In genomic region chr13:110911880-110912279, GRCh38 we compare ENCODE assay signal across 8 cellular contexts. TPM values are rescaled to one million over a fixed set of nuclear protein-coding genes. Genes with fewer than 3 reads are reported as not detected.
DNase-seq lines count a peak whose midpoint lies in the region; ATAC-seq, FAIRE-seq and TF ChIP-seq lines count a peak whose summit lies in the region.
"Had no signal": no experiment of that assay in that cellular context is flagged by ENCODE, and none has a peak within 500 bp of the region (broad histone marks: within the 10 kb centered on the region; RNA-seq: fewer than 3 reads in every experiment).

No MANE protein-coding gene starts in this region.

- peaks cover 2% of the 10 kb centered on the region; the same call in 1 of the 2 replicates for H3K36me3 ChIP-seq in Panc1 (ENCODE audit: control insufficient read depth, insufficient read depth, low read length)

- H3K4me1 ChIP-seq in H9 (ENCODE audit: insufficient read depth, low read length) = peaks cover 16% of the 10 kb centered on the region
- H3K4me1 ChIP-seq in Panc1 (ENCODE audit: control insufficient read depth, insufficient read depth, low read length) = peaks cover 50% of the 10 kb centered on the region

- peak overlapping the region; percentile 88 to 93 for H3K4me3 Mint-ChIP-seq in H9

- peak overlapping the region in 2 of 3 experiments; percentile 58 to 84; a peak in 4 of 7 replicates for H3K27ac Mint-ChIP-seq in H9

- no peak overlapping the region for H2BK20ac ChIP-seq in H9 (ENCODE audit: low read depth, low read length, poor library complexity, severe bottlenecking)

- FAIRE-seq in GM12892 (lab: Jason Lieb, UNC) = no peak

- H2BK120ac ChIP-seq in H9 (ENCODE audit: low read depth, low read length, poor library complexity, severe bottlenecking) = no peak overlapping the region

- H2AFZ ChIP-seq in H9 (ENCODE audit: low read length) = no peak overlapping the region

- in situ Hi-C loops in Panc1 (cut with HindIII; ENCODE audit: low pct_unique_long_range_greater_than_20kb, low sequenced_read_pairs) = no loop called here

- no peak overlapping the region for H4K8ac ChIP-seq in H9 (replicated peaks; ENCODE audit: insufficient read length, low read depth, low read length)

- peaks cover 16% of the 10 kb centered on the region for H3K23me2 ChIP-seq in H9 (ENCODE audit: insufficient read length, low read depth, low read length, poor library complexity, severe bottlenecking)

- H3K9me3 ChIP-seq in H9 (ENCODE audit: control insufficient read depth, low read depth, low read length) (no peaks in the 10 kb centered on the region), Panc1 (ENCODE audit: control insufficient read depth, insufficient read depth, low read depth, low read length) (no peaks in the 10 kb centered on the region)

- POLR2A ChIA-PET in Panc1 (lab: Charles Lee) = no interaction called here

- CTCF ChIA-PET in Panc1 (lab: Charles Lee) = no interaction called here

- peaks cover 60% of the 10 kb centered on the region for H3K79me2 ChIP-seq in H9 (ENCODE audit: insufficient read depth, low read length)

- BruUV-seq in Panc1 (replicated peaks; lab: Mats Ljungman, UMichigan) = no TSS peak

- H3K27me3 ChIP-seq in H9 (ENCODE audit: insufficient read depth, low read length) (no peaks in the 10 kb centered on the region), Panc1 (ENCODE audit: control insufficient read depth, insufficient read depth, low read length) (no peaks in the 10 kb centered on the region)

- no peaks in the 10 kb centered on the region for H4K20me1 ChIP-seq in H9 (ENCODE audit: control insufficient read depth, insufficient read depth, insufficient read length)

- no peak overlapping the region for H4K5ac ChIP-seq in H9 (ENCODE audit: insufficient read length, low read depth, low read length)

- WGBS in H9 (ENCODE audit: extremely low coverage, insufficient read length, low lambda C conversion rate) = no CpG with 5 or more reads among the region's 2 CpGs

- H3K14ac ChIP-seq in H9 (ENCODE audit: insufficient read depth, low read length) = no peak overlapping the region

- no peak for TF ChIP-seq POLR2A in GM12892 (IDR thresholded peaks at IDR 0.05; ENCODE audit: low read depth, low read length)

- TF ChIP-seq CTCF in H9 (conservative IDR thresholded peaks at IDR 0.05) (no peak), Panc1 (IDR thresholded peaks at IDR 0.05) (no peak), retinal pigment epithelial cell (conservative IDR thresholded peaks at IDR 0.05; ENCODE audit: low read depth, low read length) (no peak)

- peaks cover 20 to 38% (median 32%) of the 10 kb centered on the region in 3 experiments for H3K36me3 Mint-ChIP-seq in H9 (ENCODE audit: insufficient read depth in 1 of 3, low read depth in 3 of 3)

- H3K27ac ChIP-seq in H9 (ENCODE audit: insufficient read length, low read depth, low read length) (no peak overlapping the region), Panc1 (ENCODE audit: low read length) (peak overlapping the region; percentile 94), epithelial cell of prostate (no peak overlapping the region)

- H3K9me3 Mint-ChIP-seq in H9 = no peaks in the 10 kb centered on the region

- no peak overlapping the region for H2BK12ac ChIP-seq in H9 (ENCODE audit: insufficient read length, low read depth, low read length)

- H2BK5ac ChIP-seq in H9 (ENCODE audit: insufficient read length, low read length) = no peak overlapping the region

- peaks cover 65 to 72% of the 10 kb centered on the region in 2 experiments for H3K4me1 Mint-ChIP-seq in H9

- ATAC-seq in Panc1 (no peak), GM18858 (IDR thresholded peaks at IDR 0.05; ENCODE audit: unreplicated experiment) (no peak)

- H3K4me3 ChIP-seq in Panc1 (ENCODE audit: low read depth in 2 of 2, low read length in 2 of 2) = peak overlapping the region; percentile 63 to 81
- peak overlapping the region; percentile 95 for H3K4me3 ChIP-seq in retinal pigment epithelial cell (ENCODE audit: low read length)

- peak overlapping the region; percentile 98 for H3K4me2 ChIP-seq in H9 (ENCODE audit: insufficient read depth, insufficient read length, low read length)

- H3K23ac ChIP-seq in H9 (ENCODE audit: insufficient read length, low read depth, low read length) = no peak overlapping the region

- intact Hi-C loops in Panc1 (cut with micrococcal nuclease; ENCODE audit: unreplicated experiment) = loop anchor here (10.0 kb wide), 1 partner anchor 303 kb away; no protein-coding TSS in a partner anchor

- no peaks in the 10 kb centered on the region for H3K27me3 Mint-ChIP-seq in H9 (ENCODE audit: low read depth)

- H2BK15ac ChIP-seq in H9 (ENCODE audit: low read depth, low read length) = no peak overlapping the region

- H3K4ac ChIP-seq in H9 (ENCODE audit: low read depth, low read length) = no peak overlapping the region

- H3K9ac ChIP-seq in H9 (ENCODE audit: extremely low read depth, insufficient read length, low read length) = peak overlapping the region; percentile 100

- no peak overlapping the region for H2AK5ac ChIP-seq in H9 (ENCODE audit: insufficient read length, low read length)

- H3K18ac ChIP-seq in H9 (ENCODE audit: insufficient read length, low read depth, low read length) = peak overlapping the region; percentile 23

- DNase-seq in H9 (no peak), Panc1 (ENCODE audit: low read depth, low spot score) (no peak), epithelial cell of prostate (ENCODE audit: low read depth, low spot score) (peak; percentile 41), retinal pigment epithelial cell (ENCODE audit: low read depth) (no peak), GM12892 (ENCODE audit: insufficient read length) (no peak)
- no peak for DNase-seq in effector CD4-positive, alpha-beta T cell
- DNase-seq: NCI-H526 treated with DMSO at 0.1 percent for 48 hours had no signal

- no peak overlapping the region for H3T11ph ChIP-seq in H9 (ENCODE audit: low read length)

- H4K91ac ChIP-seq in H9 (ENCODE audit: insufficient read length, low read depth, low read length) = no peak overlapping the region

- H3K79me1 ChIP-seq in H9 (ENCODE audit: insufficient read depth, low read depth, low read length, poor library complexity, severe bottlenecking) = no peaks in the 10 kb centered on the region

- H3K56ac ChIP-seq in H9 (ENCODE audit: insufficient read length, low read depth, low read length) = no peak overlapping the region

RNA-seq across cellular contexts. Expression of gene ANKRD10, which starts 3.0 kb away (rescaled TPM):
- total RNA-seq in H9 (2021) (159 and 160 TPM in 2 replicates), Panc1 (2021; ENCODE audit: unreplicated experiment) (76.8 TPM)
- 40.9 TPM for polyA plus RNA-seq in Panc1 (2012; ENCODE audit: insufficient read length)
- polyA plus RNA-seq in GM12892 (2012; ENCODE audit: missing spikeins) = 115 TPM
